ENCODE assay signal across 1 cellular context in the genomic region with DNA sequence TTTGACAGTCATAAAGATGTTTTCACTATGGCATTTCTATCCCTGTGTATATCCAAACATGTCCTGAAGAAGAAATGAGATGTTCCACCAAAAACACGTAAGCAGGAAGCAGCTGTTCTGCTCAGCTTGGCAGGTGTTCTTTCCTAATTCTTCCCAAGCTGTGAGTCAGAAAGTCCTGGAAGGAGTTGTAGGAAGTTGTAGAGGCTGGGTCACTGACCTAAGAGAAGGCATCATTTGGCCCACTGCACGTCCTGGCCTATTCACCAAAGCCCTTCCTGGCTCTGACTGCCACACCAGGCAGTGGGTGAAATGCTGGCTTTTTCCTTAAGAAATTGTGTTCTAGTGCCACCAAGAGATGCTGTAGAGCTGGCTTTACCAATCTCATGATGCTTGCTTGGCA.
TF ChIP-seq lines count a peak whose summit lies in the region.

No MANE protein-coding gene starts in this region.

TF ChIP-seq in HCT116, 20 proteins besides CTCF, POLR2A, EP300 and RAD21 (continued from another document):
- TF ChIP-seq, protein P1, sequence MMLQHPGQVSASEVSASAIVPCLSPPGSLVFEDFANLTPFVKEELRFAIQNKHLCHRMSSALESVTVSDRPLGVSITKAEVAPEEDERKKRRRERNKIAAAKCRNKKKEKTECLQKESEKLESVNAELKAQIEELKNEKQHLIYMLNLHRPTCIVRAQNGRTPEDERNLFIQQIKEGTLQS (IDR thresholded peaks at IDR 0.05): no peak
- TF ChIP-seq SIN3A (IDR thresholded peaks at IDR 0.05; ENCODE audit: low read depth): no peak
- no peak for TF ChIP-seq ZFX (IDR thresholded peaks at IDR 0.05)
